ENCODE assay signal across 10 cellular contexts in the genomic region with DNA sequence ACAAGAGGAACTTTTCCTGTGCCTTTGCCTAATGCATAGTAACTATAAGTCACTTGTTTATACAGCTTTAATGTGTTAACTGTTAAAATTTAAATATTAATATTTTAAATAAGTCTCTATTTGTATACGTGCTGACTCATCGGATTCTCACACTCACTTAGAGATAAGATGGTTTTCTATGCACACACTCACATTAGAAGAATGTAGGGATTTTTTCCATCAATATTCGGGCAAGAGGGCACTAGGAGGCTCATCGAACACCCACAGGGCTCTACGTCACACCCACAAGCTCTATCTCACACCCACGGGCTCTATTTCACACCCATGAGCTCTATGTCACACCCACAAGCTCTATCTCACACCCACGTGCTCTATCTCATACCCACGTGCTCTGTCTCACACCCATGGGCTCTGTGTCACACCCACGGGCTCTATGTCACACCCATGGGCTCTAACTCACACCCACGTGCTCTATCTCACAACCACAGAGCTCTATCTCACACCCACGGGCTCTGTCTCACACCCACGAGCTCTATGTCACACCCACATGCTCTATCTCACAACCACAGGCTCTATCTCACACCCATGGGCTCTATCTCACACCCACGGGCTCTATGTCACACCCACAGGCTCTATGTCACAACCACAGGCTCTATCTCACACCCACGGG.
DNase-seq lines count a peak whose midpoint lies in the region; ATAC-seq and TF ChIP-seq lines count a peak whose summit lies in the region.
"Had no signal": no experiment of that assay in that cellular context is flagged by ENCODE, and none has a peak within 500 bp of the region (broad histone marks: within the 10 kb centered on the region; RNA-seq: fewer than 3 reads in every experiment).

No MANE protein-coding gene starts in this region.

- H3K27ac ChIP-seq in HUES48 (ENCODE audit: low read depth, low read length) (peak overlapping the region; percentile 76), left lung (no peak overlapping the region), subcutaneous abdominal adipose tissue (ENCODE audit: low read depth, low read length) (peak overlapping the region; percentile 97)
- H3K27ac ChIP-seq: WERI-Rb-1 had no signal

- peak; percentile 20 for ATAC-seq in left lung
- no peak for ATAC-seq in GM21619 (IDR thresholded peaks at IDR 0.05; ENCODE audit: unreplicated experiment)
- ATAC-seq in GM19351 (IDR thresholded peaks at IDR 0.05; ENCODE audit: unreplicated experiment) = no peak
- ATAC-seq: activated T-cell treated with anti-CD3 and anti-CD28 coated beads, Interleukin-2, amount 50 U/mL, for 72 hours; sciatic nerve had no signal

- H3K27me3 ChIP-seq in HUES48 (ENCODE audit: control insufficient read depth, insufficient read depth, low read length) (peaks cover 6% of the 10 kb centered on the region; the same call in 1 of the 2 replicates), left lung (no peaks in the 10 kb centered on the region), subcutaneous abdominal adipose tissue (ENCODE audit: control insufficient read depth in 5 of 5, insufficient read depth in 4 of 5, low read length in 5 of 5) (no peaks in the 10 kb centered on the region)

- DNase-seq in cardiac fibroblast (ENCODE audit: low read depth in 2 of 2) (peak; percentile 86 to 90), left lung (no peak), COLO668 (lab: John Stamatoyannopoulos, UW; ENCODE audit: unreplicated experiment) (no peak)
- DNase-seq: activated T-cell treated with anti-CD3 and anti-CD28 coated beads, Interleukin-2, amount 50 U/mL, for 72 hours; WERI-Rb-1 had no signal

- H3K9me3 ChIP-seq in HUES48 (ENCODE audit: control insufficient read depth, insufficient read depth, low read length) = no peaks in the 10 kb centered on the region
- H3K9me3 ChIP-seq in left lung = no peaks in the 10 kb centered on the region
- H3K9me3 ChIP-seq in subcutaneous abdominal adipose tissue (ENCODE audit: control insufficient read depth in 5 of 5, low read length in 5 of 5) = no peaks in the 10 kb centered on the region

- TF ChIP-seq CTCF in cardiac fibroblast (IDR thresholded peaks at IDR 0.05; ENCODE audit: low read depth, low read length) = no peak
- no peak for TF ChIP-seq CTCF in left lung (IDR thresholded peaks at IDR 0.05)

- H3K4me1 ChIP-seq in HUES48 (ENCODE audit: control insufficient read depth, insufficient read depth, low read length) (peaks cover 17% of the 10 kb centered on the region), left lung (no peaks in the 10 kb centered on the region), subcutaneous abdominal adipose tissue (ENCODE audit: control insufficient read depth in 5 of 5, insufficient read depth in 5 of 5, low read length in 5 of 5) (peaks cover 17 to 65% (median 43%) of the 10 kb centered on the region in 5 donors)

- intact Hi-C loops in left lung (cut with DNase I) = no loop called here

- H3K9ac ChIP-seq in HUES48 (ENCODE audit: low read depth, low read length) (no peak overlapping the region), subcutaneous abdominal adipose tissue (ENCODE audit: low read length in 5 of 5) (peak overlapping the region in 2 of 5 donors; percentile 22 to 64)

- H3K36me3 ChIP-seq in HUES48 (ENCODE audit: control insufficient read depth, insufficient read depth, low read length) (no peaks in the 10 kb centered on the region), left lung (no peaks in the 10 kb centered on the region), subcutaneous abdominal adipose tissue (ENCODE audit: control insufficient read depth in 5 of 5, insufficient read depth in 5 of 5, low read length in 5 of 5) (peaks cover 3 to 15% (median 8%) of the 10 kb centered on the region in 5 donors)
- H3K36me3 ChIP-seq: WERI-Rb-1 had no signal

- H3K4me3 ChIP-seq in HUES48 (ENCODE audit: low read depth, low read length) (no peak overlapping the region), cardiac fibroblast (replicated peaks in 1 of 2; ENCODE audit: low read depth in 2 of 2, low read length in 2 of 2) (no peak overlapping the region), left lung (no peak overlapping the region), subcutaneous abdominal adipose tissue (ENCODE audit: low read depth in 1 of 5, low read length in 5 of 5) (no peak overlapping the region)

Comparison
In these comparisons a context has a peak if more than half of its experiments do, and no peak if none do; other contexts are left out.
1. H3K27ac ChIP-seq: peak in HUES48 (single experiment) and subcutaneous abdominal adipose tissue (single experiment); none in left lung (0 of 2).
2. DNase-seq: peak in cardiac fibroblast (2 of 2); none in left lung (0 of 2) and COLO668 (single experiment).